Comparison of ENCODE assay signal across 34 cellular contexts in the genomic region with DNA sequence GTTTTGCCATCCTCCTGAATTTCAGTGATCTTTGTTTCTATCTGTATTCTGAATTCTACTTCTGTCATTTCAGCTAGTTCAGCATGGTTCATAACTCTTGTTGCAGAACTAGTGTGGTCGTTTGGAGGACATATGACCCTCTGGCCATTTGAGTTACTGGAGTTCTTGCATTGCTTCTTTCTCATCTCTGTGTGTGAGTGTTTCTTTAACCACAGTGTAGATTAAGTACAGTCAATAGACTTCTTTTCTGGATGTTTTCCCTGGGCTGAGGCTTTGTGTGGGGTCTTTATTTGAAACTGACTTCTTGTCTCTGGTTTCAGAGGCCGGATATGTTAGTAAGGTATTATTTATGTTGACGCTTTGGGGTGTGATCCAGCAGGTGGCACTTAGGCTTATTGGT. TPM values are rescaled to one million over a fixed set of nuclear protein-coding genes. Genes with fewer than 3 reads are reported as not detected.
"Had no signal": no experiment of that assay in that cellular context is flagged by ENCODE, and none has a peak within 500 bp of the region (broad histone marks: within the 10 kb centered on the region; RNA-seq: fewer than 3 reads in every experiment).

No MANE protein-coding gene starts in this region.

- FAIRE-seq: colon, endometrium, endothelial cell of umbilical vein, islet of Langerhans, keratinocyte had no signal

- H3K4me3 Mint-ChIP-seq: dendritic cell treated with granulocyte-macrophage colony-stimulating factor and Interleukin-4, amounts not matched to agents 40 ng/mL and 50 ng/mL, for 4 days; effector memory CD8-positive, alpha-beta T cell; endodermal cell; mesothelial cell of epicardium; naive B cell had no signal

- H3K4me1 Mint-ChIP-seq: mesothelial cell of epicardium, naive B cell had no signal

- ATAC-seq: effector memory CD8-positive, alpha-beta T cell; gastrocnemius medialis; heart right ventricle; left cardiac atrium; left lung; left ventricle myocardium superior; lower lobe of right lung; mucosa of descending colon had no signal

- H3K9me3 ChIP-seq: gastrocnemius medialis, lower lobe of right lung had no signal

- H3K4me3 ChIP-seq: esophagus squamous epithelium, gastrocnemius medialis, heart right ventricle, left lung, lower lobe of right lung, mucosa of descending colon had no signal

- H3K36me3 ChIP-seq: esophagus squamous epithelium, gastrocnemius medialis, heart right ventricle, left lung, lower lobe of right lung had no signal

- H3K4me1 ChIP-seq: esophagus squamous epithelium, gastrocnemius medialis, heart right ventricle, left lung, lower lobe of right lung had no signal

- H3K27ac ChIP-seq: esophagus squamous epithelium, gastrocnemius medialis, heart right ventricle, left lung, lower lobe of right lung had no signal

- H3K27ac Mint-ChIP-seq: dendritic cell treated with granulocyte-macrophage colony-stimulating factor and Interleukin-4, amounts not matched to agents 40 ng/mL and 50 ng/mL, for 4 days; effector memory CD8-positive, alpha-beta T cell; endodermal cell; mesothelial cell of epicardium; naive B cell had no signal

- DNase-seq: cortex of kidney; effector CD8-positive, alpha-beta T cell; effector memory CD8-positive, alpha-beta T cell; endodermal cell; esophagus squamous epithelium; foreskin fibroblast; foreskin melanocyte; gastrocnemius medialis; glutamatergic neuron; head of caudate nucleus; heart right ventricle; hippocampal formation; left cardiac atrium; left lung; left ventricle myocardium superior; lower lobe of right lung; mesenchymal stem cell; mucosa of descending colon; naive B cell had no signal

RNA-seq across cellular contexts. Expression of a gene that starts 14.7 kb away (rescaled TPM):
- total RNA-seq: dermis microvascular lymphatic vessel endothelial cell, endothelial cell of umbilical vein, epithelial cell of proximal tubule, esophagus squamous epithelium, gastrocnemius medialis, glomerular endothelial cell, kidney epithelial cell, left cardiac atrium, left ventricle myocardium superior, lower lobe of right lung, lung microvascular endothelial cell, mesenteric fat pad, myocyte had no signal
- polyA plus RNA-seq: endothelial cell of umbilical vein, heart right ventricle had no signal

RNA-seq across cellular contexts. Expression of a gene that starts 38.2 kb away (rescaled TPM):
- total RNA-seq: dermis microvascular lymphatic vessel endothelial cell, endothelial cell of umbilical vein, epithelial cell of proximal tubule, esophagus squamous epithelium, gastrocnemius medialis, glomerular endothelial cell, heart right ventricle, kidney epithelial cell, left cardiac atrium, left lung, left ventricle myocardium superior, lower lobe of right lung, lung microvascular endothelial cell, mesenteric fat pad, mesothelial cell of epicardium, mucosa of descending colon, myocyte had no signal
- polyA plus RNA-seq: endothelial cell of umbilical vein, esophagus, heart right ventricle had no signal
